23 cellular contexts compared by ENCODE assay signal in genomic region chr2:223856584-223856983, GRCh38. TPM values are rescaled to one million over a fixed set of nuclear protein-coding genes. Genes with fewer than 3 reads are reported as not detected.
DNase-seq lines count a peak whose midpoint lies in the region; ATAC-seq and TF ChIP-seq lines count a peak whose summit lies in the region.
"Had no signal": no experiment of that assay in that cellular context is flagged by ENCODE, and none has a peak within 500 bp of the region (broad histone marks: within the 10 kb centered on the region; RNA-seq: fewer than 3 reads in every experiment).

No MANE protein-coding gene starts in this region.

- H3K36me3 ChIP-seq in osteoblast (ENCODE audit: insufficient read depth, low read length), result no peaks in the 10 kb centered on the region
- H3K36me3 ChIP-seq: thyroid gland had no signal

- H3K27me3 ChIP-seq in osteoblast (ENCODE audit: insufficient read depth, low read length), result no peaks in the 10 kb centered on the region
- H3K27me3 ChIP-seq: BLaER1 treated with 17β-estradiol and CSF1 and Interleukin-3, amounts not matched to agents 10 nM and 100 nM; thyroid gland had no signal

- no peak for TF ChIP-seq CTCF in osteoblast (IDR thresholded peaks at IDR 0.05; ENCODE audit: extremely low read depth, low read depth, low read length)

- peak overlapping the region; percentile 6 for H3K27ac ChIP-seq in osteoblast (ENCODE audit: low read depth, low read length)
- H3K27ac ChIP-seq: BLaER1 treated with 17β-estradiol and CSF1 and Interleukin-3, amounts not matched to agents 10 nM and 100 nM; psoas muscle; thyroid gland had no signal

- peak overlapping the region; percentile 7 for H3K4me2 ChIP-seq in osteoblast (ENCODE audit: insufficient read depth, low read length)
- H3K4me2 ChIP-seq: smooth muscle cell had no signal

- H4K20me1 ChIP-seq in osteoblast (ENCODE audit: insufficient read depth, low read length), result no peaks in the 10 kb centered on the region
- H4K20me1 ChIP-seq: BLaER1 treated with 17β-estradiol and CSF1 and Interleukin-3, amounts not matched to agents 10 nM and 100 nM had no signal

- peak; percentile 37 for ATAC-seq in GM21786 (IDR thresholded peaks at IDR 0.05; ENCODE audit: unreplicated experiment)
- no peak for ATAC-seq in Right ventricle myocardium superior (ENCODE audit: poor library complexity)
- ATAC-seq: activated naive CD8-positive, alpha-beta T cell treated with anti-CD3 and anti-CD28 coated beads, Interleukin-2, amount 50 U/mL, for 24 hours; psoas muscle had no signal

- no peak overlapping the region for H3K4me3 ChIP-seq in osteoblast (ENCODE audit: insufficient read depth, low read length)
- H3K4me3 ChIP-seq: BLaER1 treated with 17β-estradiol and CSF1 and Interleukin-3, amounts not matched to agents 10 nM and 100 nM; psoas muscle; smooth muscle cell; thyroid gland had no signal

- intact Hi-C loops in Right ventricle myocardium superior (cut with DNase I), result no loop called here

- DNase-seq in NOMO-1 (lab: John Stamatoyannopoulos, UW; ENCODE audit: unreplicated experiment in 2 of 2), result peak; percentile 9 to 51
- DNase-seq in NOMO-1 treated with dmso at 0.1 percent for 144 hours (lab: John Stamatoyannopoulos, UW; ENCODE audit: unreplicated experiment), result no peak
- peak; percentile 17 for DNase-seq in NCI-H226
- no peak for DNase-seq in osteoblast (ENCODE audit: insufficient read length, low spot score, missing footprints)
- no peak for DNase-seq in activated CD4-positive, CD25-positive, alpha-beta regulatory T cell (lab: John Stamatoyannopoulos, UW)
- no peak for DNase-seq in stimulated activated naive CD4-positive, alpha-beta T cell treated with Interleukin-2 at 50 U/mL for 16 hours (lab: John Stamatoyannopoulos, UW)
- no peak for DNase-seq in Right ventricle myocardium superior
- DNase-seq: 8988T; activated CD4-positive, CD25-positive, alpha-beta regulatory T cell treated with anti-CD3 and anti-CD28 coated beads, Interleukin-2, amount 50 U/mL, for 72 hours; activated naive CD8-positive, alpha-beta T cell treated with anti-CD3 and anti-CD28 coated beads, Interleukin-2, amount 50 U/mL, for 24 hours; GDM1; hippocampal formation; mesendoderm; NCI-H1092; NCI-H2107; NCI-H524; psoas muscle; stimulated activated CD8-positive, alpha-beta memory T cell treated with anti-CD3 and anti-CD28 coated beads, Interleukin-4, amount 100 ng/mL, for 48 hours; T1000; thyroid gland had no signal

- peaks cover 34% of the 10 kb centered on the region for H3K4me1 ChIP-seq in osteoblast (ENCODE audit: insufficient read depth, low read length)
- H3K4me1 ChIP-seq: psoas muscle, thyroid gland had no signal

- no peaks in the 10 kb centered on the region for H3K79me2 ChIP-seq in osteoblast (ENCODE audit: insufficient read depth, low read length)

- H3K9me3 ChIP-seq in osteoblast (ENCODE audit: low read depth, low read length), result no peaks in the 10 kb centered on the region
- H3K9me3 ChIP-seq: psoas muscle, thyroid gland had no signal

- H2AFZ ChIP-seq in osteoblast (ENCODE audit: low read length), result no peak overlapping the region

RNA-seq across cellular contexts. Expression of gene AP1S3, which starts 19.2 kb away (rescaled TPM):
- total RNA-seq in osteoblast (2.2 and 2.7 TPM in 2 replicates), Right ventricle myocardium superior (0.16 TPM)

Comparison
In these comparisons a context has a peak if more than half of its experiments do, and no peak if none do; other contexts are left out.
1. DNase-seq: peak in NOMO-1 (2 of 2) and NCI-H226 (single experiment); none in NOMO-1 treated with dmso at 0.1 percent for 144 hours (single experiment), osteoblast (single experiment), activated CD4-positive, CD25-positive, alpha-beta regulatory T cell (0 of 4), stimulated activated naive CD4-positive, alpha-beta T cell treated with Interleukin-2 at 50 U/mL for 16 hours (single experiment) and Right ventricle myocardium superior (single experiment).